In genomic region chr9:132407196-132407595, GRCh38 we compare ENCODE assay signal across 8 cellular contexts. TPM values are rescaled to one million over a fixed set of nuclear protein-coding genes. Genes with fewer than 3 reads are reported as not detected.
DNase-seq lines count a peak whose midpoint lies in the region; ATAC-seq and TF ChIP-seq lines count a peak whose summit lies in the region.

No MANE protein-coding gene starts in this region.

- peaks cover 17% of the 10 kb centered on the region for H3K4me1 ChIP-seq in adipocyte (ENCODE audit: control insufficient read depth, insufficient read depth, low read length)
- H3K4me1 ChIP-seq in mesendoderm (ENCODE audit: control insufficient read depth, low read depth, low read length), result peaks cover 12% of the 10 kb centered on the region
- H3K4me1 ChIP-seq in upper lobe of right lung, result peaks cover 30% of the 10 kb centered on the region

- peak overlapping the region; percentile 93 for H3K27ac Mint-ChIP-seq in activated naive CD4-positive, alpha-beta T cell treated with anti-CD3 and anti-CD28 coated beads, Interleukin-2, amount 50 U/mL, for 24 hours

- DNase-seq in activated naive CD4-positive, alpha-beta T cell treated with anti-CD3 and anti-CD28 coated beads, Interleukin-2, amount 50 U/mL, for 16 hours, result no peak
- DNase-seq in adipocyte (ENCODE audit: low read depth), result no peak
- DNase-seq in mesendoderm, result peak; percentile 82
- no peak for DNase-seq in upper lobe of right lung
- DNase-seq in NCI-H1417 (lab: John Stamatoyannopoulos, UW), result no peak
- no peak for DNase-seq in NOMO-1 treated with dmso at 0.1 percent for 144 hours (lab: John Stamatoyannopoulos, UW; ENCODE audit: unreplicated experiment)

- H3K9me3 ChIP-seq in adipocyte (ENCODE audit: control insufficient read depth, low read length) (peaks cover 4% of the 10 kb centered on the region), upper lobe of right lung (no peaks in the 10 kb centered on the region)

- peak overlapping the region; percentile 8 for H3K4me2 ChIP-seq in mesendoderm (ENCODE audit: low read length)

- H3K36me3 ChIP-seq in adipocyte (ENCODE audit: control insufficient read depth, insufficient read depth, low read length, severe bottlenecking) (peaks cover 5% of the 10 kb centered on the region), mesendoderm (ENCODE audit: control insufficient read depth, insufficient read depth, low read length) (peaks cover 1% of the 10 kb centered on the region), upper lobe of right lung (peaks cover 6% of the 10 kb centered on the region)

- no peak overlapping the region for H2BK15ac ChIP-seq in mesendoderm (replicated peaks; ENCODE audit: low read depth)

- peak overlapping the region; percentile 54 for H2BK5ac ChIP-seq in mesendoderm (ENCODE audit: low read length)

- TF ChIP-seq CTCF in upper lobe of right lung (IDR thresholded peaks at IDR 0.05), result no peak

- H3K56ac ChIP-seq in mesendoderm (ENCODE audit: low read length), result peak overlapping the region; percentile 49

- H3K27me3 ChIP-seq in adipocyte (replicated peaks; ENCODE audit: control insufficient read depth, insufficient read depth, low read length) (peaks cover 28% of the 10 kb centered on the region), mesendoderm (ENCODE audit: insufficient read depth, low read length, poor library complexity) (no peaks in the 10 kb centered on the region), upper lobe of right lung (peaks cover 23% of the 10 kb centered on the region)

- no peaks in the 10 kb centered on the region for H3K9me3 Mint-ChIP-seq in activated naive CD4-positive, alpha-beta T cell treated with anti-CD3 and anti-CD28 coated beads, Interleukin-2, amount 50 U/mL, for 24 hours

- peak overlapping the region; percentile 88 for H3K4me3 Mint-ChIP-seq in activated naive CD4-positive, alpha-beta T cell treated with anti-CD3 and anti-CD28 coated beads, Interleukin-2, amount 50 U/mL, for 24 hours

- H3K4me3 ChIP-seq in adipocyte (ENCODE audit: low read length), result peak overlapping the region; percentile 93
- H3K4me3 ChIP-seq in mesendoderm (ENCODE audit: low read length), result no peak overlapping the region
- H3K4me3 ChIP-seq in upper lobe of right lung, result peak overlapping the region; percentile 83

- H4K5ac ChIP-seq in mesendoderm (ENCODE audit: low read length), result no peak overlapping the region

- peaks cover 10% of the 10 kb centered on the region for H3K79me1 ChIP-seq in mesendoderm (ENCODE audit: low read length)

- no peak for ATAC-seq in upper lobe of right lung
- ATAC-seq in HG03520 (IDR thresholded peaks at IDR 0.05; ENCODE audit: unreplicated experiment), result no peak

- H3K27me3 Mint-ChIP-seq in activated naive CD4-positive, alpha-beta T cell treated with anti-CD3 and anti-CD28 coated beads, Interleukin-2, amount 50 U/mL, for 24 hours, result peaks cover 9% of the 10 kb centered on the region

- peaks cover 60% of the 10 kb centered on the region for H3K4me1 Mint-ChIP-seq in activated naive CD4-positive, alpha-beta T cell treated with anti-CD3 and anti-CD28 coated beads, Interleukin-2, amount 50 U/mL, for 24 hours

- H3K27ac ChIP-seq in mesendoderm (ENCODE audit: low read depth, low read length) (no peak overlapping the region), upper lobe of right lung (peak overlapping the region; percentile 32)

- intact Hi-C loops in upper lobe of right lung (cut with DNase I), result no loop called here

- H3K9ac ChIP-seq in adipocyte (ENCODE audit: low read length), result peak overlapping the region; percentile 87
- no peak overlapping the region for H3K9ac ChIP-seq in mesendoderm (ENCODE audit: low read length)

- H3K79me2 ChIP-seq in mesendoderm (ENCODE audit: control insufficient read depth, insufficient read depth, low read length), result peaks cover 15% of the 10 kb centered on the region

- H3K4ac ChIP-seq in mesendoderm (ENCODE audit: low read depth, low read length), result no peak overlapping the region

- no peak overlapping the region for H2AK5ac ChIP-seq in mesendoderm (ENCODE audit: low read length)

- peaks cover 16% of the 10 kb centered on the region for H3K36me3 Mint-ChIP-seq in activated naive CD4-positive, alpha-beta T cell treated with anti-CD3 and anti-CD28 coated beads, Interleukin-2, amount 50 U/mL, for 24 hours

- no peak overlapping the region for H3K23ac ChIP-seq in mesendoderm (ENCODE audit: low read length)

- no CpG with 5 or more reads among the region's 2 CpGs for WGBS in mesendoderm (ENCODE audit: extremely low coverage, insufficient coverage, low lambda C conversion rate)

- H4K8ac ChIP-seq in mesendoderm (ENCODE audit: low read depth, low read length), result no peak overlapping the region

- H2BK120ac ChIP-seq in mesendoderm (ENCODE audit: low read depth, low read length), result no peak overlapping the region

- H3K18ac ChIP-seq in mesendoderm (ENCODE audit: low read length), result no peak overlapping the region

RNA-seq across cellular contexts. Expression of gene TTF1, which starts 0.6 kb away (rescaled TPM):
- 30.9 TPM for polyA plus RNA-seq in mesendoderm (2013, experiment 1 of 2)
- polyA plus RNA-seq in mesendoderm (2013, experiment 2 of 2), result 31.3 TPM
- 12.1 TPM for total RNA-seq in upper lobe of right lung

RNA-seq across cellular contexts. Expression of gene CFAP77, which starts 2.8 kb away (rescaled TPM):
- 0.41 TPM for polyA plus RNA-seq in mesendoderm (2013, experiment 1 of 2)
- polyA plus RNA-seq in mesendoderm (2013, experiment 2 of 2), result 0.24 TPM
- not detected for total RNA-seq in upper lobe of right lung

RNA-seq across cellular contexts. Expression of gene SETX, which starts 52.4 kb away (rescaled TPM):
- 17.5 TPM for polyA plus RNA-seq in mesendoderm (2013, experiment 1 of 2)
- 16.4 TPM for polyA plus RNA-seq in mesendoderm (2013, experiment 2 of 2)
- total RNA-seq in upper lobe of right lung, result 56.9 TPM
